Comparison of ENCODE assay signal across 1 cellular context in genomic region chr21:33383056-33383888, GRCh38.
A peak's percentile ranks its signal among the peaks of the same experiment; 100 is the strongest.
TF ChIP-seq lines count a peak whose summit lies in the region.

No MANE protein-coding gene starts in this region.

TF ChIP-seq in HepG2, 621 proteins besides CTCF, POLR2A, EP300 and RAD21 (continued from another document and continues in another):
- TF ChIP-seq ZNF646 (CRISPR knock-in tag; IDR thresholded peaks at IDR 0.05) = no peak
- no peak for TF ChIP-seq MLXIP (CRISPR knock-in tag; IDR thresholded peaks at IDR 0.05; ENCODE audit: borderline replicate concordance)
- no peak for TF ChIP-seq MXD1 (CRISPR knock-in tag; IDR thresholded peaks at IDR 0.05)
- peak; percentile 44; the same call in 1 of the 2 replicates for TF ChIP-seq GMEB1 (CRISPR knock-in tag; IDR thresholded peaks at IDR 0.05; ENCODE audit: borderline replicate concordance)
- peak; percentile 89 for TF ChIP-seq DMAP1 (CRISPR knock-in tag; IDR thresholded peaks at IDR 0.05)
- peak; percentile 92 for TF ChIP-seq MAX (IDR thresholded peaks at IDR 0.05)
- no peak for TF ChIP-seq KDM1A (CRISPR knock-in tag; IDR thresholded peaks at IDR 0.05)
- TF ChIP-seq GMEB2 (CRISPR knock-in tag; IDR thresholded peaks at IDR 0.05; ENCODE audit: low read depth) = no peak
- TF ChIP-seq HNF4A (CRISPR knock-in tag; IDR thresholded peaks at IDR 0.05) = peak; percentile 80
- 0 out of 2 replicates have a peak, but pooled peaks have one; percentile 36 for TF ChIP-seq NFIC (IDR thresholded peaks at IDR 0.05; ENCODE audit: low read length)
- TF ChIP-seq GATAD2A (CRISPR knock-in tag; IDR thresholded peaks at IDR 0.05) = peak; percentile 87
- TF ChIP-seq ZNF7 (CRISPR knock-in tag; IDR thresholded peaks at IDR 0.05) = no peak
- peak; percentile 25; the same call in 1 of the 2 replicates for TF ChIP-seq ZNF362 (CRISPR knock-in tag; IDR thresholded peaks at IDR 0.05; ENCODE audit: borderline replicate concordance)
- TF ChIP-seq PLSCR1 (CRISPR knock-in tag; IDR thresholded peaks at IDR 0.05; ENCODE audit: borderline replicate concordance) = no peak
- TF ChIP-seq SMC3 (IDR thresholded peaks at IDR 0.05; ENCODE audit: low read length) = 0 out of 2 replicates have a peak, but pooled peaks have one; percentile 11
- no peak for TF ChIP-seq PAF1 (CRISPR knock-in tag; IDR thresholded peaks at IDR 0.05)
- no peak for TF ChIP-seq MEIS1 (CRISPR knock-in tag; IDR thresholded peaks at IDR 0.05; ENCODE audit: borderline replicate concordance)
- TF ChIP-seq ZNF124 (CRISPR knock-in tag; IDR thresholded peaks at IDR 0.05) = peak; percentile 59; the same call in 1 of the 2 replicates
- no peak for TF ChIP-seq MTA3 (CRISPR knock-in tag; IDR thresholded peaks at IDR 0.05)
- TF ChIP-seq KMT2B (CRISPR knock-in tag; IDR thresholded peaks at IDR 0.05) = peak; percentile 37; the same call in 1 of the 2 replicates
- no peak for TF ChIP-seq MAF1 (CRISPR knock-in tag; IDR thresholded peaks at IDR 0.05; ENCODE audit: borderline replicate concordance)
- TF ChIP-seq TP53 (CRISPR knock-in tag; conservative IDR thresholded peaks at IDR 0.05) = no peak
- TF ChIP-seq ZNF414 (CRISPR knock-in tag; IDR thresholded peaks at IDR 0.05) = 0 out of 2 replicates have a peak, but pooled peaks have one; percentile 41
- peak; percentile 40; the same call in 1 of the 2 replicates for TF ChIP-seq ZBTB21 (CRISPR knock-in tag; IDR thresholded peaks at IDR 0.05)
- no peak for TF ChIP-seq TSC22D2 (CRISPR knock-in tag; IDR thresholded peaks at IDR 0.05; ENCODE audit: borderline replicate concordance)
- TF ChIP-seq ZBTB49 (CRISPR knock-in tag; IDR thresholded peaks at IDR 0.05; ENCODE audit: borderline replicate concordance) = no peak
- TF ChIP-seq CCDC6 (CRISPR knock-in tag; IDR thresholded peaks at IDR 0.05) = peak; percentile 74; the same call in 1 of the 2 replicates
- 0 out of 2 replicates have a peak, but pooled peaks have one; percentile 39 for TF ChIP-seq MEIS2 (CRISPR knock-in tag; IDR thresholded peaks at IDR 0.05)
- TF ChIP-seq ZNF235 (CRISPR knock-in tag; IDR thresholded peaks at IDR 0.05; ENCODE audit: borderline replicate concordance) = no peak
- no peak for TF ChIP-seq ZNF143 (CRISPR knock-in tag; IDR thresholded peaks at IDR 0.05)
- no peak for TF ChIP-seq IKZF1 (IDR thresholded peaks at IDR 0.05)
- no peak for TF ChIP-seq ZNF724P (CRISPR knock-in tag; IDR thresholded peaks at IDR 0.05; ENCODE audit: borderline replicate concordance)
- TF ChIP-seq NFKB2 (CRISPR knock-in tag; IDR thresholded peaks at IDR 0.05; ENCODE audit: borderline replicate concordance) = peak; percentile 24; the same call in 1 of the 2 replicates
- TF ChIP-seq ZNF556 (CRISPR knock-in tag; IDR thresholded peaks at IDR 0.05; ENCODE audit: borderline replicate concordance) = 0 out of 2 replicates have a peak, but pooled peaks have one; percentile 63
- TF ChIP-seq ZNF484 (CRISPR knock-in tag; IDR thresholded peaks at IDR 0.05; ENCODE audit: borderline replicate concordance, low read depth) = no peak
- TF ChIP-seq PHF5A (CRISPR knock-in tag; IDR thresholded peaks at IDR 0.05; ENCODE audit: low read depth, unreplicated experiment) = peak; percentile 50
- no peak for TF ChIP-seq ZBTB46 (CRISPR knock-in tag; IDR thresholded peaks at IDR 0.05; ENCODE audit: borderline replicate concordance)
